17 cellular contexts compared by ENCODE assay signal in genomic region chr5:156694556-156694955, GRCh38.
A peak's percentile ranks its signal among the peaks of the same experiment; 100 is the strongest.
DNase-seq lines count a peak whose midpoint lies in the region; ATAC-seq and TF ChIP-seq lines count a peak whose summit lies in the region.
"Had no signal": no experiment of that assay in that cellular context is flagged by ENCODE, and none has a peak within 500 bp of the region (broad histone marks: within the 10 kb centered on the region; RNA-seq: fewer than 3 reads in every experiment).

No MANE protein-coding gene starts in this region.

- H3K36me3 Mint-ChIP-seq in GM23338 (ENCODE audit: low read depth) = no peaks in the 10 kb centered on the region
- no peaks in the 10 kb centered on the region for H3K36me3 Mint-ChIP-seq in activated CD4-positive, alpha-beta memory T cell treated with anti-CD3 and anti-CD28 coated beads for 36 hours
- H3K36me3 Mint-ChIP-seq: CD8-positive, alpha-beta T cell had no signal

- intact Hi-C loops in activated CD4-positive, alpha-beta memory T cell treated with anti-CD3 and anti-CD28 coated beads for 36 hours (cut with micrococcal nuclease) = no loop called here

- H3K9me2 ChIP-seq in GM23338 (ENCODE audit: insufficient read depth) = peaks cover 7% of the 10 kb centered on the region; the same call in 1 of the 2 replicates

- POLR2A ChIA-PET in activated CD4-positive, alpha-beta memory T cell treated with anti-CD3 and anti-CD28 coated beads for 36 hours (lab: Charles Lee) = no interaction called here

- H3K27ac ChIP-seq in GM23338 (ENCODE audit: low read depth) = no peak overlapping the region
- H3K27ac ChIP-seq: BLaER1 treated with 17β-estradiol and CSF1 and Interleukin-3, amounts not matched to agents 10 nM and 100 nM; C4-2B had no signal

- H3K4me1 Mint-ChIP-seq in GM23338 = peaks cover 11% of the 10 kb centered on the region
- no peaks in the 10 kb centered on the region for H3K4me1 Mint-ChIP-seq in activated CD4-positive, alpha-beta memory T cell treated with anti-CD3 and anti-CD28 coated beads for 36 hours (ENCODE audit: low read depth)
- H3K4me1 Mint-ChIP-seq: B cell had no signal

- H3K36me3 ChIP-seq in GM23338 (ENCODE audit: insufficient read depth) = no peaks in the 10 kb centered on the region
- H3K36me3 ChIP-seq: BLaER1 treated with 17β-estradiol and CSF1 and Interleukin-3, amounts not matched to agents 10 nM and 100 nM had no signal

- peaks cover 6% of the 10 kb centered on the region for H3K27me3 Mint-ChIP-seq in GM23338 (ENCODE audit: insufficient read depth, low read depth, poor library complexity)
- peaks cover 7% of the 10 kb centered on the region for H3K27me3 Mint-ChIP-seq in activated CD4-positive, alpha-beta memory T cell treated with anti-CD3 and anti-CD28 coated beads for 36 hours

- no peak overlapping the region for H3K4me3 ChIP-seq in GM23338
- H3K4me3 ChIP-seq: BLaER1 treated with 17β-estradiol and CSF1 and Interleukin-3, amounts not matched to agents 10 nM and 100 nM had no signal

- H3K4me1 ChIP-seq in GM23338 (ENCODE audit: insufficient read depth) = peaks cover 12% of the 10 kb centered on the region; the same call in 1 of the 2 replicates
- H3K4me1 ChIP-seq: BLaER1 treated with 17β-estradiol and CSF1 and Interleukin-3, amounts not matched to agents 10 nM and 100 nM had no signal

- no peak for DNase-seq in GM23338 (ENCODE audit: low spot score)
- DNase-seq in activated CD4-positive, alpha-beta memory T cell treated with anti-CD3 and anti-CD28 coated beads for 36 hours = no peak
- DNase-seq in central memory CD4-positive, alpha-beta T cell = no peak
- DNase-seq: 8988T; ACHN; AML-193; Caco-2; Calu3; CD4-positive, alpha-beta T cell; CD8-positive, alpha-beta T cell; DMS79 treated with DMSO at 0.1 percent for 48 hours; GF-D8 had no signal

- no peak overlapping the region for H2AFZ ChIP-seq in GM23338

- H3F3A ChIP-seq in GM23338 (replicated peaks; ENCODE audit: low read depth) = no peaks in the 10 kb centered on the region

- TF ChIP-seq CTCF in GM23338 (conservative IDR thresholded peaks at IDR 0.05; ENCODE audit: low read depth in 2 of 2) = no peak

- no peaks in the 10 kb centered on the region for H3K9me3 Mint-ChIP-seq in GM23338
- no peaks in the 10 kb centered on the region for H3K9me3 Mint-ChIP-seq in activated CD4-positive, alpha-beta memory T cell treated with anti-CD3 and anti-CD28 coated beads for 36 hours
- H3K9me3 Mint-ChIP-seq: CD4-positive, alpha-beta T cell; CD8-positive, alpha-beta T cell had no signal

- H3K79me2 ChIP-seq in GM23338 (replicated peaks; ENCODE audit: insufficient read depth) = no peaks in the 10 kb centered on the region

- no peak for ATAC-seq in GM23338
- ATAC-seq in SK-N-SH treated with all-trans-retinoic acid at 6 μM for 48 hours = no peak
- ATAC-seq in GM18498 (IDR thresholded peaks at IDR 0.05; ENCODE audit: unreplicated experiment) = no peak
- ATAC-seq: CD8-positive, alpha-beta T cell had no signal

- H3K4me3 Mint-ChIP-seq in GM23338 = no peak overlapping the region
- H3K4me3 Mint-ChIP-seq in activated CD4-positive, alpha-beta memory T cell treated with anti-CD3 and anti-CD28 coated beads for 36 hours = no peak overlapping the region
- H3K4me3 Mint-ChIP-seq: B cell; CD4-positive, alpha-beta T cell; CD8-positive, alpha-beta T cell had no signal

- H3K27me3 ChIP-seq in GM23338 (ENCODE audit: insufficient read depth) = no peaks in the 10 kb centered on the region
- H3K27me3 ChIP-seq: BLaER1 treated with 17β-estradiol and CSF1 and Interleukin-3, amounts not matched to agents 10 nM and 100 nM had no signal

- no peaks in the 10 kb centered on the region for H4K20me1 ChIP-seq in GM23338 (replicated peaks; ENCODE audit: insufficient read depth)
- H4K20me1 ChIP-seq: BLaER1 treated with 17β-estradiol and CSF1 and Interleukin-3, amounts not matched to agents 10 nM and 100 nM had no signal

- H3K27ac Mint-ChIP-seq in GM23338 = peak overlapping the region; percentile 73; the same call in 1 of the 2 replicates
- H3K27ac Mint-ChIP-seq in activated CD4-positive, alpha-beta memory T cell treated with anti-CD3 and anti-CD28 coated beads for 36 hours = no peak overlapping the region
- H3K27ac Mint-ChIP-seq: B cell; CD4-positive, alpha-beta T cell; CD8-positive, alpha-beta T cell had no signal

- CTCF ChIA-PET in activated CD4-positive, alpha-beta memory T cell treated with anti-CD3 and anti-CD28 coated beads for 36 hours (lab: Charles Lee) = no interaction called here

- H3K4me2 ChIP-seq in GM23338 = no peak overlapping the region
- H3K4me2 ChIP-seq: BLaER1 treated with 17β-estradiol and CSF1 and Interleukin-3, amounts not matched to agents 10 nM and 100 nM had no signal

TF ChIP-seq in GM23338, 12 proteins besides CTCF, POLR2A, EP300 and RAD21 (continues in another document):
- TF ChIP-seq ETS1 (IDR thresholded peaks at IDR 0.05) (no peak), ZNF114 (CRISPR knock-in tag; IDR thresholded peaks at IDR 0.05) (no peak), EZH2phosphoT487 (IDR thresholded peaks at IDR 0.05; ENCODE audit: unreplicated experiment) (no peak), REST (IDR thresholded peaks at IDR 0.05; ENCODE audit: unreplicated experiment) (no peak)

TF ChIP-seq in SK-N-SH treated with all-trans-retinoic acid at 6 μM for 48 hours, 23 proteins besides CTCF, POLR2A, EP300 and RAD21 (continues in another document):
- TF ChIP-seq ARNTL (CRISPR knock-in tag; IDR thresholded peaks at IDR 0.05; ENCODE audit: borderline replicate concordance, low read depth) (no peak), CSRNP3 (CRISPR knock-in tag; IDR thresholded peaks at IDR 0.05) (no peak), GLIS3 (CRISPR knock-in tag; IDR thresholded peaks at IDR 0.05) (no peak), ZNF8 (CRISPR knock-in tag; IDR thresholded peaks at IDR 0.05) (no peak), TCF4 (CRISPR knock-in tag; IDR thresholded peaks at IDR 0.05; ENCODE audit: borderline replicate concordance) (peak; percentile 60; the same call in 1 of the 2 replicates), TSHZ2 (CRISPR knock-in tag; IDR thresholded peaks at IDR 0.05) (peak; percentile 33; the same call in 1 of the 2 replicates), POU6F1 (CRISPR knock-in tag; IDR thresholded peaks at IDR 0.05; ENCODE audit: borderline replicate concordance, low read depth) (no peak), TOX (CRISPR knock-in tag; IDR thresholded peaks at IDR 0.05; ENCODE audit: borderline replicate concordance) (no peak)
